1 cellular context compared by ENCODE assay signal in the genomic region with DNA sequence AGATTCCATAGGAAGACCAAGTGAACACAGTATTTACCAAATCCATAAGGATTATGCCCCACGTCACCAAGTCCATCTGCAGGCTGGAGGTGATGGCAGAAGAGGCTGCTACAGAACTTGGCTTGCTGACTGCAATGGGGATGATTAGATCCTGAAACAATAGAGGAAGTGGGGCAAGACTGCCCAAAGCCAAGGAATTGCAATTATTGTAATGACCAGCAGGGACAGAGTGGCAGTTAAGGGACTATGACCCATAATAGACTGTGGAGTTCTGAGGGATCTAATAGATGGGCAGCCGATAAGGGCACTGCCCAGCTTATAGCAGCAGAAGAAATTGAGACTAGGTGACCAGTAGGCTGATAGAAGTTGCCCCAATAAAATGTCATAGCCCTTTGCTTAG.
TF ChIP-seq lines count a peak whose summit lies in the region.

No MANE protein-coding gene starts in this region.

TF ChIP-seq in GM23338, 12 proteins besides CTCF, POLR2A, EP300 and RAD21:
- TF ChIP-seq JUNB (IDR thresholded peaks at IDR 0.05; ENCODE audit: unreplicated experiment) (no peak), EZH2 (IDR thresholded peaks at IDR 0.05; ENCODE audit: low read depth, unreplicated experiment) (no peak), CREB1 (CRISPR knock-in tag; IDR thresholded peaks at IDR 0.05; ENCODE audit: low read depth) (no peak), EZH2phosphoT487 (IDR thresholded peaks at IDR 0.05; ENCODE audit: unreplicated experiment) (no peak), STAT1 (IDR thresholded peaks at IDR 0.05; ENCODE audit: unreplicated experiment) (no peak), NANOG (IDR thresholded peaks at IDR 0.05; ENCODE audit: borderline replicate concordance) (no peak), ZNF331 (CRISPR knock-in tag; IDR thresholded peaks at IDR 0.05; ENCODE audit: low read depth) (no peak), POLR2AphosphoS5 (IDR thresholded peaks at IDR 0.05; ENCODE audit: low read depth) (no peak)
- TF ChIP-seq, protein P1, sequence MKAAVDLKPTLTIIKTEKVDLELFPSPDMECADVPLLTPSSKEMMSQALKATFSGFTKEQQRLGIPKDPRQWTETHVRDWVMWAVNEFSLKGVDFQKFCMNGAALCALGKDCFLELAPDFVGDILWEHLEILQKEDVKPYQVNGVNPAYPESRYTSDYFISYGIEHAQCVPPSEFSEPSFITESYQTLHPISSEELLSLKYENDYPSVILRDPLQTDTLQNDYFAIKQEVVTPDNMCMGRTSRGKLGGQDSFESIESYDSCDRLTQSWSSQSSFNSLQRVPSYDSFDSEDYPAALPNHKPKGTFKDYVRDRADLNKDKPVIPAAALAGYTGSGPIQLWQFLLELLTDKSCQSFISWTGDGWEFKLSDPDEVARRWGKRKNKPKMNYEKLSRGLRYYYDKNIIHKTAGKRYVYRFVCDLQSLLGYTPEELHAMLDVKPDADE (IDR thresholded peaks at IDR 0.05): no peak
- TF ChIP-seq, protein P2, sequence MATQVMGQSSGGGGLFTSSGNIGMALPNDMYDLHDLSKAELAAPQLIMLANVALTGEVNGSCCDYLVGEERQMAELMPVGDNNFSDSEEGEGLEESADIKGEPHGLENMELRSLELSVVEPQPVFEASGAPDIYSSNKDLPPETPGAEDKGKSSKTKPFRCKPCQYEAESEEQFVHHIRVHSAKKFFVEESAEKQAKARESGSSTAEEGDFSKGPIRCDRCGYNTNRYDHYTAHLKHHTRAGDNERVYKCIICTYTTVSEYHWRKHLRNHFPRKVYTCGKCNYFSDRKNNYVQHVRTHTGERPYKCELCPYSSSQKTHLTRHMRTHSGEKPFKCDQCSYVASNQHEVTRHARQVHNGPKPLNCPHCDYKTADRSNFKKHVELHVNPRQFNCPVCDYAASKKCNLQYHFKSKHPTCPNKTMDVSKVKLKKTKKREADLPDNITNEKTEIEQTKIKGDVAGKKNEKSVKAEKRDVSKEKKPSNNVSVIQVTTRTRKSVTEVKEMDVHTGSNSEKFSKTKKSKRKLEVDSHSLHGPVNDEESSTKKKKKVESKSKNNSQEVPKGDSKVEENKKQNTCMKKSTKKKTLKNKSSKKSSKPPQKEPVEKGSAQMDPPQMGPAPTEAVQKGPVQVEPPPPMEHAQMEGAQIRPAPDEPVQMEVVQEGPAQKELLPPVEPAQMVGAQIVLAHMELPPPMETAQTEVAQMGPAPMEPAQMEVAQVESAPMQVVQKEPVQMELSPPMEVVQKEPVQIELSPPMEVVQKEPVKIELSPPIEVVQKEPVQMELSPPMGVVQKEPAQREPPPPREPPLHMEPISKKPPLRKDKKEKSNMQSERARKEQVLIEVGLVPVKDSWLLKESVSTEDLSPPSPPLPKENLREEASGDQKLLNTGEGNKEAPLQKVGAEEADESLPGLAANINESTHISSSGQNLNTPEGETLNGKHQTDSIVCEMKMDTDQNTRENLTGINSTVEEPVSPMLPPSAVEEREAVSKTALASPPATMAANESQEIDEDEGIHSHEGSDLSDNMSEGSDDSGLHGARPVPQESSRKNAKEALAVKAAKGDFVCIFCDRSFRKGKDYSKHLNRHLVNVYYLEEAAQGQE (IDR thresholded peaks at IDR 0.05; ENCODE audit: unreplicated experiment): no peak
TF ChIP-seq in GM23338: peak in this region for 0.
